24 cellular contexts compared by ENCODE assay signal in the genomic region with DNA sequence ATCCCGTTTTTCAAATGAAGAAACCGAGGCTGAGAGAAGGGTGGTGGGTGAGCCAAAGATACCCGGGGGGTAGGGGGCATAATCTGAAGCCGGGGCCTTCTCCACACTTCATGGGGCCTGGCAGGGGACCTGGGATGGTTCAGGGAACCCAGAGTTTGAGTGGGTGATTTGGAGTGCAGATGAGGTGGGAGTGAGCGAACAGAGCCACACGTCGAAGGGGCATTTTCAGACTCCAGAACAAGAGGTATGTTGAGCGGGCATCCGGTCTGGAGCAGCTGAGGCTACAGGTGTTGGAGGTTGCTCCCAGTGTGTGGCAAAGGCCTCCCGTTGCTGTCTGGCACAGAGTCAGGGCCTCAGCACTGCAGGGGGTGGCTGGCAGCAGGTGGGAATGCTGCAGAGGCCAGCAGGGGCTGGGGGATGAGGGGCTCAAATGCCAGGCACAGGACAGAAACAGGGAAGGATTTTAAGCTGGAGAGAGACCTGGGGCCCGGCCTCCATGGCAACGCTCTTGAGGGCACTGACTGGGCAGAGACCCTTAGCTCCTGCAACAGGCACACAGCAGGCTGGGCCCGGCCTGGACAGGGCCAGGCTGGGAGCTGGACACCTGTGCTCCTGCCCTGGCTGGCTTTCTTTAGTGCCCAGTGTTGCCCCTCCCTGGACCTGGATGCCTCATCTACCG. TPM values are rescaled to one million over a fixed set of nuclear protein-coding genes. Genes with fewer than 3 reads are reported as not detected.
A peak's percentile ranks its signal among the peaks of the same experiment; 100 is the strongest.
DNase-seq lines count a peak whose midpoint lies in the region; ATAC-seq and TF ChIP-seq lines count a peak whose summit lies in the region.
"Had no signal": no experiment of that assay in that cellular context is flagged by ENCODE, and none has a peak within 500 bp of the region (broad histone marks: within the 10 kb centered on the region; RNA-seq: fewer than 3 reads in every experiment).

No MANE protein-coding gene starts in this region.

- no peaks in the 10 kb centered on the region for H3K27me3 ChIP-seq in upper lobe of right lung
- H3K27me3 ChIP-seq: gastroesophageal sphincter, Peyer's patch had no signal

- no peak for ATAC-seq in natural killer cell treated with Interleukin-12 subunit alpha and Interleukin-12 subunit beta and Interleukin-15 and Interleukin-18, amount 100 ng/mL, for 72 hours
- ATAC-seq in natural killer cell (no peak), upper lobe of right lung (no peak), HG03432 (IDR thresholded peaks at IDR 0.05; ENCODE audit: unreplicated experiment) (no peak)
- ATAC-seq: gastroesophageal sphincter, GM12878, left lobe of liver had no signal

- H3K27ac ChIP-seq in upper lobe of right lung (no peak overlapping the region), coronary artery (no peak overlapping the region)
- H3K27ac ChIP-seq: gastroesophageal sphincter, GM23248, Peyer's patch had no signal

- intact Hi-C loops in natural killer cell (cut with micrococcal nuclease) (no loop called here), upper lobe of right lung (cut with DNase I) (no loop called here)

- H3K4me3 ChIP-seq in upper lobe of right lung (no peak overlapping the region), coronary artery (no peak overlapping the region)
- H3K4me3 ChIP-seq: gastroesophageal sphincter, GM12878, GM23248, Peyer's patch had no signal

- no peak overlapping the region for H3K4me3 Mint-ChIP-seq in natural killer cell treated with Interleukin-12 subunit alpha and Interleukin-12 subunit beta and Interleukin-15 and Interleukin-18, amount 100 ng/mL, for 72 hours
- H3K4me3 Mint-ChIP-seq in natural killer cell: no peak overlapping the region
- H3K4me3 Mint-ChIP-seq: activated CD4-positive, alpha-beta memory T cell treated with anti-CD3 and anti-CD28 coated beads for 36 hours; activated naive CD8-positive, alpha-beta T cell treated with anti-CD3 and anti-CD28 coated beads for 36 hours had no signal

- no peaks in the 10 kb centered on the region for H3K9me3 ChIP-seq in upper lobe of right lung
- H3K9me3 ChIP-seq: gastroesophageal sphincter, Peyer's patch had no signal

- TF ChIP-seq CTCF in natural killer cell (IDR thresholded peaks at IDR 0.05): no peak
- TF ChIP-seq CTCF in upper lobe of right lung (IDR thresholded peaks at IDR 0.05): no peak
- TF ChIP-seq CTCF in coronary artery (IDR thresholded peaks at IDR 0.05): no peak

- peak overlapping the region in 1 of 2 donors; percentile 53 for H3K27ac Mint-ChIP-seq in natural killer cell treated with Interleukin-12 subunit alpha and Interleukin-12 subunit beta and Interleukin-15 and Interleukin-18, amount 100 ng/mL, for 72 hours
- peak overlapping the region in 1 of 2 donors; percentile 63 for H3K27ac Mint-ChIP-seq in natural killer cell
- H3K27ac Mint-ChIP-seq: activated CD4-positive, alpha-beta memory T cell treated with anti-CD3 and anti-CD28 coated beads for 36 hours; activated naive CD8-positive, alpha-beta T cell treated with anti-CD3 and anti-CD28 coated beads for 36 hours had no signal

- H3K9me3 Mint-ChIP-seq in natural killer cell treated with Interleukin-12 subunit alpha and Interleukin-12 subunit beta and Interleukin-15 and Interleukin-18, amount 100 ng/mL, for 72 hours: no peaks in the 10 kb centered on the region
- no peaks in the 10 kb centered on the region for H3K9me3 Mint-ChIP-seq in natural killer cell
- H3K9me3 Mint-ChIP-seq: activated CD4-positive, alpha-beta memory T cell treated with anti-CD3 and anti-CD28 coated beads for 36 hours; activated naive CD8-positive, alpha-beta T cell treated with anti-CD3 and anti-CD28 coated beads for 36 hours had no signal

- H3K4me1 ChIP-seq in upper lobe of right lung: no peaks in the 10 kb centered on the region

- no peaks in the 10 kb centered on the region for H3K36me3 Mint-ChIP-seq in natural killer cell treated with Interleukin-12 subunit alpha and Interleukin-12 subunit beta and Interleukin-15 and Interleukin-18, amount 100 ng/mL, for 72 hours
- no peaks in the 10 kb centered on the region for H3K36me3 Mint-ChIP-seq in natural killer cell
- H3K36me3 Mint-ChIP-seq: activated CD4-positive, alpha-beta memory T cell treated with anti-CD3 and anti-CD28 coated beads for 36 hours; activated naive CD8-positive, alpha-beta T cell treated with anti-CD3 and anti-CD28 coated beads for 36 hours had no signal

- no peaks in the 10 kb centered on the region for H3K36me3 ChIP-seq in upper lobe of right lung
- H3K36me3 ChIP-seq: gastroesophageal sphincter, Peyer's patch had no signal

- in situ Hi-C loops in G401 (cut with HindIII; ENCODE audit: low sequenced_read_pairs): no loop called here

- no peaks in the 10 kb centered on the region for H3K27me3 Mint-ChIP-seq in natural killer cell treated with Interleukin-12 subunit alpha and Interleukin-12 subunit beta and Interleukin-15 and Interleukin-18, amount 100 ng/mL, for 72 hours
- peaks cover 0 to 2% of the 10 kb centered on the region in 2 donors for H3K27me3 Mint-ChIP-seq in natural killer cell (ENCODE audit: low read depth in 2 of 2)

- peak; percentile 34 for DNase-seq in natural killer cell treated with Interleukin-12 subunit alpha and Interleukin-12 subunit beta and Interleukin-15 and Interleukin-18, amount 100 ng/mL, for 72 hours (ENCODE audit: low spot score)
- DNase-seq in natural killer cell (no peak), NCI-H2171 (lab: John Stamatoyannopoulos, UW) (peak; percentile 29), SHP77 treated with DMSO at 0.1 percent for 48 hours (lab: John Stamatoyannopoulos, UW) (peak; percentile 31), upper lobe of right lung (peak; percentile 52), coronary artery (ENCODE audit: low spot score) (no peak), G401 (ENCODE audit: low spot score) (no peak)
- DNase-seq: activated CD4-positive, alpha-beta memory T cell treated with anti-CD3 and anti-CD28 coated beads for 36 hours; activated naive CD8-positive, alpha-beta T cell treated with anti-CD3 and anti-CD28 coated beads for 36 hours; erythroblast; GDM1; GM23248; IMR-90; MM.1S; NCI-H526; Peyer's patch; stimulated activated CD4-positive, alpha-beta T cell treated with anti-CD3 and anti-CD28 coated beads, Interleukin-4, amount 100 ng/mL, for 4 hours; stimulated activated CD8-positive, alpha-beta memory T cell treated with anti-CD3 and anti-CD28 coated beads, Interleukin-4, amount 100 ng/mL, for 48 hours; SW 1271 had no signal

- H3K4me1 Mint-ChIP-seq in natural killer cell treated with Interleukin-12 subunit alpha and Interleukin-12 subunit beta and Interleukin-15 and Interleukin-18, amount 100 ng/mL, for 72 hours (ENCODE audit: low read depth in 2 of 2): peaks cover 6 to 25% of the 10 kb centered on the region in 2 donors
- peaks cover 11 to 42% of the 10 kb centered on the region in 2 donors for H3K4me1 Mint-ChIP-seq in natural killer cell
- H3K4me1 Mint-ChIP-seq: activated naive CD8-positive, alpha-beta T cell treated with anti-CD3 and anti-CD28 coated beads for 36 hours had no signal

RNA-seq across cellular contexts. Expression of gene WNT11, which starts 46.2 kb away (rescaled TPM):
- total RNA-seq in natural killer cell treated with Interleukin-12 subunit alpha and Interleukin-12 subunit beta and Interleukin-15 and Interleukin-18, amount 100 ng/mL, for 72 hours: 1 to 10 TPM in 1 of 2 donors, under 1 TPM in 1; 0.57 to 1.7 TPM
- 1 to 10 TPM in 1 of 3 donors, under 1 TPM in 2; 0.47 to 1.3 (median 0.80) TPM for total RNA-seq in natural killer cell
- total RNA-seq in upper lobe of right lung: 8.7 TPM
- total RNA-seq in G401 (2014; rRNA removed; shearing (Covaris generic)): 20.5 and 21.6 TPM in 2 replicates
- total RNA-seq: activated CD4-positive, alpha-beta memory T cell treated with anti-CD3 and anti-CD28 coated beads for 36 hours; activated naive CD8-positive, alpha-beta T cell treated with anti-CD3 and anti-CD28 coated beads for 36 hours; dermis microvascular lymphatic vessel endothelial cell; GM12878; GM23248; IMR-90 had no signal

Comparison
In these comparisons a context has a peak if more than half of its experiments do, and no peak if none do; other contexts are left out.
1. DNase-seq: peak in natural killer cell treated with Interleukin-12 subunit alpha and Interleukin-12 subunit beta and Interleukin-15 and Interleukin-18, amount 100 ng/mL, for 72 hours (single experiment), NCI-H2171 (single experiment), SHP77 treated with DMSO at 0.1 percent for 48 hours (single experiment) and upper lobe of right lung (single experiment); none in natural killer cell (single experiment), coronary artery (single experiment) and G401 (single experiment).